9 cellular contexts compared by ENCODE assay signal in genomic region chr1:113981962-113982931, GRCh38. TPM values are rescaled to one million over a fixed set of nuclear protein-coding genes. Genes with fewer than 3 reads are reported as not detected.
A peak's percentile ranks its signal among the peaks of the same experiment; 100 is the strongest.
DNase-seq lines count a peak whose midpoint lies in the region; ATAC-seq and TF ChIP-seq lines count a peak whose summit lies in the region.
"Had no signal": no experiment of that assay in that cellular context is flagged by ENCODE, and none has a peak within 500 bp of the region (broad histone marks: within the 10 kb centered on the region; RNA-seq: fewer than 3 reads in every experiment).

No MANE protein-coding gene starts in this region.

- peaks cover 12 to 18% of the 10 kb centered on the region in 2 donors for H3K36me3 Mint-ChIP-seq in CD14-positive monocyte

- peak overlapping the region; percentile 62 for H2BK120ac ChIP-seq in trophoblast cell (ENCODE audit: insufficient read depth, low read length, poor library complexity)

- H4K12ac ChIP-seq in trophoblast cell (ENCODE audit: low read depth, low read length): peak overlapping the region; percentile 50

- TF ChIP-seq CTCF in CD14-positive monocyte (IDR thresholded peaks at IDR 0.05): no peak
- TF ChIP-seq CTCF in fibroblast of the aortic adventitia (IDR thresholded peaks at IDR 0.05; ENCODE audit: insufficient read depth, low read length): no peak

- peaks cover 3 to 4% of the 10 kb centered on the region in 2 experiments for H3K36me3 ChIP-seq in trophoblast cell (ENCODE audit: control insufficient read depth in 1 of 2, insufficient read depth in 2 of 2, low read length in 2 of 2)

- ATAC-seq in GM19452 (IDR thresholded peaks at IDR 0.05; ENCODE audit: unreplicated experiment) (no peak), HG02884 (IDR thresholded peaks at IDR 0.05; ENCODE audit: unreplicated experiment) (no peak), GM21723 (IDR thresholded peaks at IDR 0.05; ENCODE audit: unreplicated experiment) (no peak)

- WGBS in trophoblast cell (ENCODE audit: extremely low coverage, insufficient coverage, insufficient read length): no CpG with 5 or more reads among the region's 18 CpGs

- peaks cover 0 to 9% (median 3%) of the 10 kb centered on the region in 7 donors for H3K9me3 Mint-ChIP-seq in CD14-positive monocyte

- no peaks in the 10 kb centered on the region for H3K27me3 ChIP-seq in trophoblast cell (ENCODE audit: insufficient read depth, low read length)

- H3K18ac ChIP-seq in trophoblast cell (ENCODE audit: low read length): peak overlapping the region; percentile 67

- peak overlapping the region; percentile 88 for H2BK5ac ChIP-seq in trophoblast cell (ENCODE audit: low read depth, low read length, poor library complexity)

- H2BK12ac ChIP-seq in trophoblast cell (ENCODE audit: low read length): peak overlapping the region; percentile 86

- H3K27ac ChIP-seq in trophoblast cell (ENCODE audit: low read depth, low read length): peak overlapping the region; percentile 86

- peaks cover 8% of the 10 kb centered on the region for H3K9me3 ChIP-seq in trophoblast cell (ENCODE audit: insufficient read depth, low read depth, low read length)

- peaks cover 38% of the 10 kb centered on the region for H3K79me1 ChIP-seq in trophoblast cell (ENCODE audit: low read length)

- peaks cover 24% of the 10 kb centered on the region for H3K79me2 ChIP-seq in trophoblast cell (ENCODE audit: control insufficient read depth, insufficient read depth, low read length, poor library complexity)

- H3K4me2 ChIP-seq in trophoblast cell (ENCODE audit: low read length): peak overlapping the region; percentile 35

- H3K27me3 Mint-ChIP-seq in CD14-positive monocyte (ENCODE audit: low read depth in 3 of 3): peaks cover 11 to 16% (median 15%) of the 10 kb centered on the region in 3 donors

- peak overlapping the region; percentile 58 for H2AK5ac ChIP-seq in trophoblast cell (ENCODE audit: low read length)

- H3K4ac ChIP-seq in trophoblast cell (ENCODE audit: low read depth, low read length): peak overlapping the region; percentile 85

- no peak overlapping the region for H2AFZ ChIP-seq in trophoblast cell (ENCODE audit: insufficient read depth, low read length, poor library complexity)

- H4K91ac ChIP-seq in trophoblast cell (ENCODE audit: low read depth, low read length): peak overlapping the region; percentile 93

- H3K27ac Mint-ChIP-seq in CD14-positive monocyte: peak overlapping the region in 1 of 7 donors; percentile 68

- H3K9ac ChIP-seq in trophoblast cell (ENCODE audit: low read length): no peak overlapping the region

- H4K8ac ChIP-seq in trophoblast cell (ENCODE audit: low read depth, low read length): peak overlapping the region; percentile 88

- DNase-seq in CD14-positive monocyte (ENCODE audit: low spot score): no peak
- peak; percentile 35 for DNase-seq in RPMI8226
- DNase-seq in fibroblast of the aortic adventitia (ENCODE audit: low read depth): peak; percentile 90
- DNase-seq in trophoblast cell: peak in 1 of 2 donors; percentile 20
- DNase-seq in T-helper 2 cell: no peak
- DNase-seq: NCI-H1048 had no signal

- no peak overlapping the region for H3K23ac ChIP-seq in trophoblast cell (ENCODE audit: low read length)

- intact Hi-C loops in CD14-positive monocyte (cut with micrococcal nuclease): no loop called here

- peak overlapping the region; percentile 70 to 89 for H3K4me3 Mint-ChIP-seq in CD14-positive monocyte

- H3K4me1 Mint-ChIP-seq in CD14-positive monocyte: peaks cover 54% of the 10 kb centered on the region

- peaks cover 37 to 40% of the 10 kb centered on the region in 2 experiments for H3K4me1 ChIP-seq in trophoblast cell (ENCODE audit: control insufficient read depth in 1 of 2, insufficient read depth in 2 of 2, low read length in 2 of 2)

- peak overlapping the region; percentile 76 for H3K4me3 ChIP-seq in fibroblast of the aortic adventitia (ENCODE audit: low read depth, low read length)
- no peak overlapping the region for H3K4me3 ChIP-seq in trophoblast cell (ENCODE audit: low read depth, low read length)

- H3K14ac ChIP-seq in trophoblast cell (ENCODE audit: low read length): peak overlapping the region; percentile 71

RNA-seq across cellular contexts. Expression of gene OLFML3, which starts 3.0 kb away (rescaled TPM):
- polyA plus RNA-seq in CD14-positive monocyte: under 1 TPM; 0.28 to 0.37 TPM
- total RNA-seq in fibroblast of the aortic adventitia (ENCODE audit: low replicate concordance): 135 and 212 TPM in 2 replicates
- polyA plus RNA-seq in trophoblast cell (2013): 142 and 148 TPM in 2 replicates

RNA-seq across cellular contexts. Expression of gene HIPK1, which starts 53.1 kb away (rescaled TPM):
- polyA plus RNA-seq in CD14-positive monocyte: 10 to 100 TPM; 10.1 to 14.8 TPM
- 17.2 and 38.2 TPM in 2 replicates for total RNA-seq in fibroblast of the aortic adventitia (ENCODE audit: low replicate concordance)
- polyA plus RNA-seq in trophoblast cell (2013): 20.6 and 22.0 TPM in 2 replicates

Comparison
In these comparisons a context has a peak if more than half of its experiments do, and no peak if none do; other contexts are left out.
1. DNase-seq: peak in RPMI8226 (single experiment) and fibroblast of the aortic adventitia (single experiment); none in CD14-positive monocyte (single experiment) and T-helper 2 cell (0 of 5).